In genomic region chr13:35839746-35840273, GRCh38 we compare ENCODE assay signal across 12 cellular contexts.
"Had no signal": no experiment of that assay in that cellular context is flagged by ENCODE, and none has a peak within 500 bp of the region (broad histone marks: within the 10 kb centered on the region; RNA-seq: fewer than 3 reads in every experiment).

No MANE protein-coding gene starts in this region.

- H3K4me1 ChIP-seq: left lung had no signal

- DNase-seq: activated CD4-positive, alpha-beta T cell treated with anti-CD3 and anti-CD28 coated beads for 4 hours; activated CD8-positive, alpha-beta memory T cell treated with anti-CD3 and anti-CD28 coated beads, Interleukin-2, amount 50 U/mL, for 4 hours; activated CD8-positive, alpha-beta T cell treated with anti-CD3 and anti-CD28 coated beads for 36 hours; activated naive CD8-positive, alpha-beta T cell treated with anti-CD3 and anti-CD28 coated beads, Interleukin-2, amount 10 ng/mL, durations not matched to agents 7 days and 5 days; aorta; left lung; SK-N-SH; T-helper 1 cell; trophoblast cell had no signal

- ATAC-seq: activated CD8-positive, alpha-beta T cell treated with anti-CD3 and anti-CD28 coated beads for 36 hours; esophagus mucosa; left lung had no signal

- H3K9me3 ChIP-seq: left lung, SK-N-SH had no signal

- H3K4me3 ChIP-seq: cardiac muscle cell, left lung, skin epidermis had no signal

- H3K27me3 ChIP-seq: cardiac muscle cell, left lung had no signal

- H3K27ac ChIP-seq: cardiac muscle cell, left lung had no signal

- H3K36me3 ChIP-seq: cardiac muscle cell, left lung had no signal
